8 cellular contexts compared by ENCODE assay signal in the genomic region with DNA sequence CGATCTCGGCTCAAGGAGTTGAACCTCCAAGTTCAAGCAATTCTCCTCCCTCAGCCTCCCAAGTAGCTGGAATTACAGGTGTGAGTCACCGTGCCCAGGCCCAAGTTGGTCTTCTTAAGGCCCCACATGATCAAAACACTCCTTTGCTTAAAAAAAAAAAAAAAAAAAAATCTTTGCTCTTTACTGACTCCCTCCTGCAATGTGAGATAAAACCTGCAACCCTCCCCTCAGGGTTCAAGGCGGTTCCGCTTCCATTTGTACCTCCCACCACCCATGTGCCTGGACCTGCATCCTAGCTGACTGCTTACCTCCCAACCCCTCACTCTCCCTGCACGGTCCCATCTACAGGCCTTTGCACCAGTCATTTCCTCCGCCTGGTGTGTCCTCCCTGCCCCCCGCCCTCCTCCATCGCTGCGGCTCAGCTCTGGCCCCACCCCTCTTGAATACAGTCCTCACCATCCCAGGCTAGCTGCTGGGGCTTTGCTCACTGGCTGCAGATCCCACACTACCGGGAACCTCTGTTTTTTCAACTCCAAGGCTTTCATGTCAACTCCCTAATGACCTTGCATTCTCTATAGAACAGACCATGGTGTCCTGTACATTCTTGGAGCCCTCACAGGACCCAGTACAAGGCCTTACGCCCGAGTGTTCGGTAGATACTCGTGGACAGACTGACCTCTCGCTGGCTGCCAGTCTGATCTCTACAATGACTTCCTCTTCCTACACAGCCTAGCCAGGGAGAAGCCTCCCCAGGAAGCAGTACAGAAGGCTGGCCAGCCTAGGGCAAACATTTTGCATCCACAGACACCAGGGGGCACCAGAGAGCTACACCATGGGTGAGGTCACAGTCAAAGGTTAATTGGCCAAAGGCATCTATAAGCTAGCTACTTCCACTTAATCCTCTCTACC. TPM values are rescaled to one million over a fixed set of nuclear protein-coding genes. Genes with fewer than 3 reads are reported as not detected.
DNase-seq lines count a peak whose midpoint lies in the region; ATAC-seq and TF ChIP-seq lines count a peak whose summit lies in the region.

No MANE protein-coding gene starts in this region.

- H3K4me3 Mint-ChIP-seq in endodermal cell: no peak overlapping the region

- H3K4me1 Mint-ChIP-seq in endodermal cell: peaks cover 18% of the 10 kb centered on the region

- H3K9me2 ChIP-seq in DOHH2 (replicated peaks; ENCODE audit: control insufficient read depth, low read length): no peaks in the 10 kb centered on the region

- peaks cover 16% of the 10 kb centered on the region; the same call in 1 of the 2 replicates for H4K20me1 ChIP-seq in DOHH2 (ENCODE audit: control insufficient read depth, insufficient read depth, low read depth, low read length)

- peaks cover 97% of the 10 kb centered on the region for H3K36me3 ChIP-seq in DOHH2 (ENCODE audit: control insufficient read depth, low read length)
- peaks cover 40% of the 10 kb centered on the region for H3K36me3 ChIP-seq in endodermal cell (ENCODE audit: control insufficient read depth, insufficient read depth, low read length)
- H3K36me3 ChIP-seq in mesodermal cell (ENCODE audit: control insufficient read depth, insufficient read depth, low read length): peaks cover 74% of the 10 kb centered on the region

- H3K27me3 ChIP-seq in DOHH2 (ENCODE audit: control insufficient read depth, low read length): no peaks in the 10 kb centered on the region
- no peaks in the 10 kb centered on the region for H3K27me3 ChIP-seq in HL-60 (ENCODE audit: insufficient read depth, poor library complexity, severe bottlenecking)
- H3K27me3 ChIP-seq in endodermal cell (ENCODE audit: control insufficient read depth, insufficient read depth, low read length, poor library complexity, severe bottlenecking): no peaks in the 10 kb centered on the region

- H3K27me3 Mint-ChIP-seq in endodermal cell (ENCODE audit: insufficient read depth): no peaks in the 10 kb centered on the region

- H3K4me1 ChIP-seq in DOHH2 (ENCODE audit: control insufficient read depth, low read length): peaks cover 9% of the 10 kb centered on the region
- H3K4me1 ChIP-seq in endodermal cell (ENCODE audit: control insufficient read depth, insufficient read depth, low read length): peaks cover 19% of the 10 kb centered on the region
- peaks cover 16% of the 10 kb centered on the region for H3K4me1 ChIP-seq in mesodermal cell (ENCODE audit: control insufficient read depth, insufficient read depth, low read length, poor library complexity, severe bottlenecking)

- H3K4me3 ChIP-seq in DOHH2 (ENCODE audit: low read length) (no peak overlapping the region), HL-60 (replicated peaks; ENCODE audit: insufficient read depth, low read length) (no peak overlapping the region), endodermal cell (ENCODE audit: low read length) (no peak overlapping the region), mesodermal cell (ENCODE audit: extremely low read depth, insufficient read depth, low read length, poor library complexity, severe bottlenecking) (no peak overlapping the region)

- peak overlapping the region; percentile 89 for H3K27ac Mint-ChIP-seq in endodermal cell

- DNase-seq in HL-60 (ENCODE audit: low read depth in 1 of 2, low spot score in 1 of 2): peak in 1 of 2 experiments; percentile 86
- peak; percentile 90 to 93 for DNase-seq in NOMO-1 (lab: John Stamatoyannopoulos, UW; ENCODE audit: unreplicated experiment in 2 of 2)
- DNase-seq in activated CD8-positive, alpha-beta memory T cell treated with anti-CD3 and anti-CD28 coated beads for 4 hours (ENCODE audit: low read depth in 2 of 2): peak; percentile 70 to 75
- DNase-seq in endodermal cell: peak; percentile 97
- peak; percentile 48 to 68 for DNase-seq in stimulated activated CD8-positive, alpha-beta memory T cell treated with anti-CD3 and anti-CD28 coated beads, Interleukin-15, amount 100 ng/mL, for 4 hours (ENCODE audit: low read depth in 2 of 2)

- 64 to 66% methylated on average over 16 of the region's 16 CpGs for WGBS in endodermal cell (ENCODE audit: insufficient coverage in 1 of 2, insufficient read length in 1 of 2), 2 experiments
- 52 to 53% methylated on average over 15 to 16 of the region's 16 CpGs for WGBS in mesodermal cell (ENCODE audit: insufficient coverage in 2 of 2), 2 experiments

- no peaks in the 10 kb centered on the region for H3K9me3 Mint-ChIP-seq in endodermal cell

- peaks cover 37% of the 10 kb centered on the region for H3K36me3 Mint-ChIP-seq in endodermal cell (ENCODE audit: low read depth)

- no peaks in the 10 kb centered on the region for H3K9me3 ChIP-seq in DOHH2 (ENCODE audit: control insufficient read depth, insufficient read depth, low read length)
- no peaks in the 10 kb centered on the region for H3K9me3 ChIP-seq in endodermal cell (ENCODE audit: control insufficient read depth, low read length)
- no peaks in the 10 kb centered on the region for H3K9me3 ChIP-seq in mesodermal cell (ENCODE audit: control insufficient read depth, low read length)

- peaks cover 39% of the 10 kb centered on the region for H3K79me2 ChIP-seq in DOHH2 (ENCODE audit: control insufficient read depth, low read length)

- H3K9ac ChIP-seq in endodermal cell (ENCODE audit: extremely low read depth, low read length, poor library complexity, severe bottlenecking): no peak overlapping the region

- H3K27ac ChIP-seq in DOHH2 (ENCODE audit: low read depth, low read length) (0 out of 2 replicates have a peak overlapping the region, but pooled peaks have one; percentile 29), HL-60 (replicated peaks) (peak overlapping the region; percentile 40), endodermal cell (ENCODE audit: low read depth, low read length) (no peak overlapping the region), mesodermal cell (ENCODE audit: low read depth, low read length, severe bottlenecking) (peak overlapping the region; percentile 62)

- no peak overlapping the region for H3K4me2 ChIP-seq in DOHH2 (ENCODE audit: low read length)

- H3F3A ChIP-seq in DOHH2 (ENCODE audit: control insufficient read depth, insufficient read depth): peaks cover 33% of the 10 kb centered on the region

- ATAC-seq in HG02763 (IDR thresholded peaks at IDR 0.05; ENCODE audit: unreplicated experiment): no peak

- TF ChIP-seq CTCF in DOHH2 (IDR thresholded peaks at IDR 0.05; ENCODE audit: low read depth, low read length, poor library complexity, severe bottlenecking) (peak; percentile 87), HL-60 (IDR thresholded peaks at IDR 0.05; ENCODE audit: insufficient read depth, low read length) (peak; percentile 49), endodermal cell (conservative IDR thresholded peaks at IDR 0.05) (peak; percentile 95)

RNA-seq across cellular contexts. Expression of gene PNMA1, which starts 14.2 kb away (rescaled TPM):
- 10 to 100 TPM; 66.9 to 70.4 TPM for total RNA-seq in endodermal cell
- polyA plus RNA-seq in endodermal cell (2013, experiment 1 of 2): 114 TPM
- polyA plus RNA-seq in endodermal cell (2013, experiment 2 of 2): 103 TPM
- polyA plus RNA-seq in mesodermal cell (2013, experiment 1 of 2): 37.4 TPM
- 35.1 TPM for polyA plus RNA-seq in mesodermal cell (2013, experiment 2 of 2)
